ENCODE assay signal across 1 cellular context in genomic region chr20:828987-829386, GRCh38.
TF ChIP-seq lines count a peak whose summit lies in the region.

No MANE protein-coding gene starts in this region.

TF ChIP-seq in K562, 482 proteins besides CTCF, POLR2A, EP300 and RAD21 (continued from another document and continues in another):
- TF ChIP-seq ARID3B (CRISPR knock-in tag; IDR thresholded peaks at IDR 0.05; ENCODE audit: borderline replicate concordance) (no peak), SOX6 (IDR thresholded peaks at IDR 0.05) (peak; percentile 95), GATA2 (CRISPR knock-in tag; IDR thresholded peaks at IDR 0.05) (peak; percentile 93), UBTF (IDR thresholded peaks at IDR 0.05; ENCODE audit: borderline replicate concordance in 1 of 2, low read depth in 2 of 2, low read length in 2 of 2) (no peak), ZNF717 (CRISPR knock-in tag; IDR thresholded peaks at IDR 0.05) (no peak), DNMT1 (IDR thresholded peaks at IDR 0.05) (no peak), FUS (optimal IDR thresholded peaks at IDR 0.05; ENCODE audit: low read depth, low read length) (no peak), MNT (conservative IDR thresholded peaks at IDR 0.05) (peak; percentile 23 to 70; a peak in 2 of 4 replicates), BRD4 (IDR thresholded peaks at IDR 0.05) (no peak), RREB1 (CRISPR knock-in tag; IDR thresholded peaks at IDR 0.05) (no peak), SNIP1 (IDR thresholded peaks at IDR 0.05; ENCODE audit: low read depth) (no peak), TRIM24 (IDR thresholded peaks at IDR 0.05) (peak; percentile 73 to 87), CBX1 (IDR thresholded peaks at IDR 0.05; ENCODE audit: low read depth) (no peak), PPARD (CRISPR knock-in tag; IDR thresholded peaks at IDR 0.05) (no peak), RBM25 (IDR thresholded peaks at IDR 0.05; ENCODE audit: low read depth, low read length, severe bottlenecking) (no peak), ATF6 (CRISPR knock-in tag; IDR thresholded peaks at IDR 0.05) (no peak), C11orf30 (IDR thresholded peaks at IDR 0.05; ENCODE audit: low read depth) (peak; percentile 66), YY1 (IDR thresholded peaks at IDR 0.05; ENCODE audit: borderline replicate concordance in 1 of 3, control insufficient read depth in 1 of 3, extremely low read depth in 1 of 3, insufficient read depth in 3 of 3, insufficient read length in 1 of 3, insufficient replicate concordance in 2 of 3, low read depth in 1 of 3, low read length in 2 of 3) (no peak), HDAC3 (IDR thresholded peaks at IDR 0.05; ENCODE audit: borderline replicate concordance, partially characterized antibody) (peak; percentile 91), XRCC3 (IDR thresholded peaks at IDR 0.05) (no peak), HDGF (IDR thresholded peaks at IDR 0.05) (no peak), SMARCA4 (IDR thresholded peaks at IDR 0.05) (peak; percentile 94), MCM3 (IDR thresholded peaks at IDR 0.05) (no peak), RAD51 (IDR thresholded peaks at IDR 0.05; ENCODE audit: borderline replicate concordance, low read depth) (peak; percentile 24; the same call in 1 of the 2 replicates), HLTF (IDR thresholded peaks at IDR 0.05) (no peak), TOE1 (IDR thresholded peaks at IDR 0.05; ENCODE audit: borderline replicate concordance) (peak; percentile 39; the same call in 1 of the 2 replicates), TOE1 (CRISPR knock-in tag; IDR thresholded peaks at IDR 0.05; ENCODE audit: borderline replicate concordance, low read depth) (no peak), SIRT6 (IDR thresholded peaks at IDR 0.05; ENCODE audit: low read depth, low read length) (no peak), ZNF79 (CRISPR knock-in tag; IDR thresholded peaks at IDR 0.05; ENCODE audit: low read depth) (no peak), ETS1 (conservative IDR thresholded peaks at IDR 0.05; ENCODE audit: control insufficient read depth, low read depth, low read length) (no peak), RBM34 (IDR thresholded peaks at IDR 0.05; ENCODE audit: borderline replicate concordance, insufficient read depth, low read length) (no peak), ZBTB2 (IDR thresholded peaks at IDR 0.05) (peak; percentile 61; the same call in 1 of the 2 replicates), ZNF316 (IDR thresholded peaks at IDR 0.05) (peak; percentile 50; the same call in 1 of the 2 replicates), ZNF184 (CRISPR knock-in tag; IDR thresholded peaks at IDR 0.05) (no peak), RBM22 (IDR thresholded peaks at IDR 0.05; ENCODE audit: low read depth, low read length, poor library complexity, severe bottlenecking) (no peak), ARNT (IDR thresholded peaks at IDR 0.05) (peak in 1 of 2 experiments; percentile 87; a peak in 2 of 4 replicates), GTF2B (IDR thresholded peaks at IDR 0.05; ENCODE audit: extremely low read depth, insufficient read length) (no peak), ZNF785 (CRISPR knock-in tag; IDR thresholded peaks at IDR 0.05) (no peak), PHF21A (IDR thresholded peaks at IDR 0.05; ENCODE audit: borderline replicate concordance, low read depth) (no peak), ZMIZ1 (IDR thresholded peaks at IDR 0.05; ENCODE audit: low read depth in 2 of 2, low read length in 2 of 2) (peak in 1 of 2 experiments; percentile 78; a peak in 2 of 4 replicates), MTA2 (IDR thresholded peaks at IDR 0.05; ENCODE audit: low read depth) (peak; percentile 84), RBM39 (optimal IDR thresholded peaks at IDR 0.05; ENCODE audit: low read depth, low read length) (no peak), MTA3 (IDR thresholded peaks at IDR 0.05; ENCODE audit: borderline replicate concordance) (peak; percentile 85), SMARCA5 (IDR thresholded peaks at IDR 0.05) (no peak)
